In the genomic region with DNA sequence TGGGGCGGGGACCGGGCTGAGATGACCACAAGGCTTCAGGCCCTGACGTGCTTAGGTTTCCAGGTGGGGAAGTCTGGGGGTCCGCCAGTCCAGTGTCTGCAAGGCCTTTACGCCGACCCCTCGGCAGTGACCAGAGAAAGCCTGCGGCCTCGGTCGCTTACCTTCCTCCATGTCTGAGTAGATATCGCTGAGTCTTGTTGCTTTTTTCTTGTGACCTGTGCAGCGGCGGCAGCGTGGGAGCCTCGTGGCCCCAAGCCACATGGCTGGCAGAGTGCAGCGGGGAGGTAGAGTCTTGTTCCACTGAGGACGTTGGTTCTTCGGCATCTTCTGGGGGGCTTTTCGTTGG, we compare ENCODE assay signal across 8 cellular contexts.
DNase-seq lines count a peak whose midpoint lies in the region; ATAC-seq and TF ChIP-seq lines count a peak whose summit lies in the region.

No MANE protein-coding gene starts in this region.

- ATAC-seq in HG02571 (IDR thresholded peaks at IDR 0.05; ENCODE audit: unreplicated experiment): peak; percentile 23
- ATAC-seq in central memory CD8-positive, alpha-beta T cell (replicated peaks; ENCODE audit: extremely low read depth, poor library complexity, severe bottlenecking): peak; percentile 27

- H3K36me3 ChIP-seq in mucosa of stomach (ENCODE audit: control insufficient read depth, insufficient read depth, low read length) (peaks cover 11% of the 10 kb centered on the region), subcutaneous abdominal adipose tissue (ENCODE audit: control insufficient read depth in 5 of 5, insufficient read depth in 5 of 5, low read length in 5 of 5) (peaks cover 8 to 50% (median 31%) of the 10 kb centered on the region in 5 donors)

- peaks cover 39% of the 10 kb centered on the region for H3K36me3 Mint-ChIP-seq in central memory CD8-positive, alpha-beta T cell (ENCODE audit: insufficient read depth)

- H3K4me3 ChIP-seq in GM12864 (ENCODE audit: low read depth, low read length) (peak overlapping the region; percentile 75), mucosa of stomach (ENCODE audit: low read length) (peak overlapping the region; percentile 94), subcutaneous abdominal adipose tissue (ENCODE audit: low read depth in 1 of 5, low read length in 5 of 5) (peak overlapping the region; percentile 84 to 99 (median 92))

- H3K27me3 ChIP-seq in mucosa of stomach (ENCODE audit: control insufficient read depth, insufficient read depth, low read length): no peaks in the 10 kb centered on the region
- H3K27me3 ChIP-seq in subcutaneous abdominal adipose tissue (ENCODE audit: control insufficient read depth in 5 of 5, insufficient read depth in 4 of 5, low read length in 5 of 5): peaks cover 0 to 7% (median 0%) of the 10 kb centered on the region in 5 donors

- peak overlapping the region; percentile 95 for H3K27ac Mint-ChIP-seq in central memory CD8-positive, alpha-beta T cell (ENCODE audit: low read depth)

- peak overlapping the region; percentile 90 for H3K4me3 Mint-ChIP-seq in central memory CD8-positive, alpha-beta T cell

- no peaks in the 10 kb centered on the region for H3K27me3 Mint-ChIP-seq in central memory CD8-positive, alpha-beta T cell

- H3K9ac ChIP-seq in mucosa of stomach (ENCODE audit: low read length) (peak overlapping the region; percentile 78), subcutaneous abdominal adipose tissue (ENCODE audit: low read length in 5 of 5) (peak overlapping the region; percentile 70 to 98 (median 96))

- no peak for TF ChIP-seq CTCF in GM12864 (IDR thresholded peaks at IDR 0.05; ENCODE audit: low read depth, low read length, missing control alignments)

- H3K4me1 Mint-ChIP-seq in central memory CD8-positive, alpha-beta T cell: peaks cover 41% of the 10 kb centered on the region

- peak overlapping the region; percentile 98 for H3K27ac ChIP-seq in subcutaneous abdominal adipose tissue (ENCODE audit: low read depth, low read length)

- DNase-seq in GM12864 (ENCODE audit: low read depth) (no peak), RKO (ENCODE audit: low spot score) (peak; percentile 58), middle frontal gyrus (ENCODE audit: extremely low spot score, low spot score) (no peak), SW 1271 (lab: John Stamatoyannopoulos, UW) (no peak)
- no peak for DNase-seq in central memory CD8-positive, alpha-beta T cell (ENCODE audit: low spot score in 2 of 2)

- H3K9me3 ChIP-seq in mucosa of stomach (ENCODE audit: control insufficient read depth, low read length) (no peaks in the 10 kb centered on the region), subcutaneous abdominal adipose tissue (ENCODE audit: control insufficient read depth in 5 of 5, low read length in 5 of 5) (peaks cover 0 to 2% (median 0%) of the 10 kb centered on the region in 5 donors)

- H3K4me1 ChIP-seq in mucosa of stomach (ENCODE audit: control insufficient read depth, insufficient read depth, low read length): peaks cover 9% of the 10 kb centered on the region
- peaks cover 12 to 20% (median 18%) of the 10 kb centered on the region in 5 donors for H3K4me1 ChIP-seq in subcutaneous abdominal adipose tissue (ENCODE audit: control insufficient read depth in 5 of 5, insufficient read depth in 5 of 5, low read length in 5 of 5)

- no peaks in the 10 kb centered on the region for H3K9me3 Mint-ChIP-seq in central memory CD8-positive, alpha-beta T cell
